In genomic region chr6:33008944-33009861, GRCh38 we compare ENCODE assay signal across 8 cellular contexts. TPM values are rescaled to one million over a fixed set of nuclear protein-coding genes. Genes with fewer than 3 reads are reported as not detected.
DNase-seq lines count a peak whose midpoint lies in the region; ATAC-seq and TF ChIP-seq lines count a peak whose summit lies in the region.

Gene HLA-DOA, minus strand, starts transcription at chr6:33009591.

- H3K27me3 Mint-ChIP-seq in natural killer cell (ENCODE audit: low read depth in 2 of 2): peaks cover 19 to 25% of the 10 kb centered on the region in 2 donors

- no peak for TF ChIP-seq CTCF in WERI-Rb-1 (IDR thresholded peaks at IDR 0.05; ENCODE audit: low read depth, low read length)
- no peak for TF ChIP-seq CTCF in natural killer cell (IDR thresholded peaks at IDR 0.05)

- intact Hi-C loops in natural killer cell (cut with micrococcal nuclease): no loop called here

- DNase-seq in WERI-Rb-1: peak; percentile 49
- DNase-seq in natural killer cell: no peak
- DNase-seq in SHP77 (lab: John Stamatoyannopoulos, UW): no peak

- H3K4me1 Mint-ChIP-seq in natural killer cell: peaks cover 11% of the 10 kb centered on the region in 2 donors

- H3K4me3 ChIP-seq in BLaER1 treated with 17β-estradiol and CSF1 and Interleukin-3, amounts not matched to agents 10 nM and 100 nM: peak within 1 kb of the TSS; percentile 24 to 77 (median 68); a peak in 19 of 20 replicates
- H3K4me3 ChIP-seq in WERI-Rb-1 (ENCODE audit: low read depth, low read length) (no peak within 1 kb of the TSS), ectodermal cell (ENCODE audit: insufficient read depth, low read depth, low read length) (peak within 1 kb of the TSS; percentile 35)

- no peaks in the 10 kb centered on the region for H3K9me3 Mint-ChIP-seq in natural killer cell

- peak within 1 kb of the TSS in 1 of 2 donors; percentile 55 for H3K27ac Mint-ChIP-seq in natural killer cell

- H4K20me1 ChIP-seq in BLaER1 treated with 17β-estradiol and CSF1 and Interleukin-3, amounts not matched to agents 10 nM and 100 nM: no peaks in the 10 kb centered on the region

- H3K4me1 ChIP-seq in BLaER1 treated with 17β-estradiol and CSF1 and Interleukin-3, amounts not matched to agents 10 nM and 100 nM: peaks cover 13 to 37% (median 29%) of the 10 kb centered on the region in 10 experiments
- no peaks in the 10 kb centered on the region for H3K4me1 ChIP-seq in ectodermal cell (ENCODE audit: control insufficient read depth, insufficient read depth, low read length)

- H3K27ac ChIP-seq in BLaER1 treated with 17β-estradiol and CSF1 and Interleukin-3, amounts not matched to agents 10 nM and 100 nM: peak within 1 kb of the TSS in 9 of 11 experiments; percentile 64 to 86 (median 81); a peak in 18 of 22 replicates
- H3K27ac ChIP-seq in WERI-Rb-1: no peak within 1 kb of the TSS
- H3K27ac ChIP-seq in ectodermal cell (ENCODE audit: insufficient read depth, low read depth, low read length, poor library complexity, severe bottlenecking): no peak within 1 kb of the TSS

- H3K4me2 ChIP-seq in BLaER1 treated with 17β-estradiol and CSF1 and Interleukin-3, amounts not matched to agents 10 nM and 100 nM: peak within 1 kb of the TSS; percentile 70 to 98 (median 87)

- ATAC-seq in GM18868 (IDR thresholded peaks at IDR 0.05; ENCODE audit: unreplicated experiment): peak; percentile 91
- peak; percentile 86 for ATAC-seq in HG03066 (IDR thresholded peaks at IDR 0.05; ENCODE audit: low read depth, unreplicated experiment)
- ATAC-seq in natural killer cell: peak; percentile 88 to 96 (median 92)
- no peak for ATAC-seq in HG03097 (IDR thresholded peaks at IDR 0.05; ENCODE audit: low FRiP score, unreplicated experiment)

- H3K36me3 Mint-ChIP-seq in natural killer cell: no peaks in the 10 kb centered on the region

- H3K27me3 ChIP-seq in BLaER1 treated with 17β-estradiol and CSF1 and Interleukin-3, amounts not matched to agents 10 nM and 100 nM: no peaks in the 10 kb centered on the region
- no peaks in the 10 kb centered on the region for H3K27me3 ChIP-seq in WERI-Rb-1 (ENCODE audit: insufficient read depth, low read depth, severe bottlenecking)
- H3K27me3 ChIP-seq in ectodermal cell (ENCODE audit: control insufficient read depth, insufficient read depth, low read length, poor library complexity, severe bottlenecking): no peaks in the 10 kb centered on the region

- H3K9me3 ChIP-seq in BLaER1 treated with 17β-estradiol and CSF1 and Interleukin-3, amounts not matched to agents 10 nM and 100 nM (replicated peaks in 1 of 11): no peaks in the 10 kb centered on the region
- H3K9me3 ChIP-seq in WERI-Rb-1 (ENCODE audit: severe bottlenecking) (no peaks in the 10 kb centered on the region), ectodermal cell (ENCODE audit: control insufficient read depth, low read length) (no peaks in the 10 kb centered on the region)

- WGBS in ectodermal cell, 2 experiments: 48 to 55% methylated on average over 22 to 24 of the region's 24 CpGs

- peaks cover 0 to 30% (median 26%) of the 10 kb centered on the region in 11 experiments; a peak in 16 of 22 replicates for H3K36me3 ChIP-seq in BLaER1 treated with 17β-estradiol and CSF1 and Interleukin-3, amounts not matched to agents 10 nM and 100 nM
- H3K36me3 ChIP-seq in WERI-Rb-1: no peaks in the 10 kb centered on the region
- no peaks in the 10 kb centered on the region for H3K36me3 ChIP-seq in ectodermal cell (ENCODE audit: control insufficient read depth, insufficient read depth, low read length)

- H3K4me3 Mint-ChIP-seq in natural killer cell: peak within 1 kb of the TSS; percentile 61

- peak within 1 kb of the TSS; percentile 32 to 84 (median 78); a peak in 20 of 22 replicates for H3K9ac ChIP-seq in BLaER1 treated with 17β-estradiol and CSF1 and Interleukin-3, amounts not matched to agents 10 nM and 100 nM

RNA-seq across cellular contexts. Expression of gene HLA-DOA, which starts in this region (rescaled TPM):
- 14.9 TPM for polyA plus RNA-seq in ectodermal cell (2013, experiment 1 of 4)
- 19.6 TPM for polyA plus RNA-seq in ectodermal cell (2013, experiment 2 of 4)
- polyA plus RNA-seq in ectodermal cell (2013, experiment 3 of 4): 12.4 TPM
- polyA plus RNA-seq in ectodermal cell (2013, experiment 4 of 4): 14.4 TPM
- total RNA-seq in natural killer cell: 1 to 10 TPM; 1.2 to 4.3 (median 3.6) TPM

Comparison
In these comparisons a context has a peak if more than half of its experiments do, and no peak if none do; other contexts are left out.
1. H3K27ac ChIP-seq: peak in BLaER1 treated with 17β-estradiol and CSF1 and Interleukin-3, amounts not matched to agents 10 nM and 100 nM (9 of 11); none in WERI-Rb-1 (single experiment) and ectodermal cell (single experiment).